ENCODE assay signal across 22 cellular contexts in the genomic region with DNA sequence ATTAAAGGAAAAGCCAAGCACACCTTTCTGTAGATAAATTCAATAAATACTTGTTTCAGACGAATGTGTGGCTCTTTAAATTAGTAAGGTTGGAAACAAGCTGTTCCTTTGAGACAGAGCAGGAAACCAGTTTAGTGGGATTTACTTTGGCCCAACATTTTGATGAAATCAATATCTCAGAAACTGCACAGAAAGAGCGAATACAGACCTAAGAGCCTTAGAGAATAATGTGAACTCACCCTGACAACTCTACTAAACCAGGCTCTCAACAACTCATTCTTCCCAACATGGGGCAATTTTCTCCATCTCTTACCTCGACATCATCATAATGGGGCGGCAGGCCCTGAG.
"Had no signal": no experiment of that assay in that cellular context is flagged by ENCODE, and none has a peak within 500 bp of the region (broad histone marks: within the 10 kb centered on the region; RNA-seq: fewer than 3 reads in every experiment).

No MANE protein-coding gene starts in this region.

- H3K4me3 Mint-ChIP-seq: activated B cell treated with CpG ODN at 0.5 μM for 24 hours; activated CD4-positive, alpha-beta memory T cell treated with anti-CD3 and anti-CD28 coated beads for 36 hours; activated CD4-positive, alpha-beta T cell treated with anti-CD3 and anti-CD28 coated beads for 36 hours; activated CD8-positive, alpha-beta memory T cell treated with anti-CD3 and anti-CD28 coated beads, Interleukin-2, amount 10 ng/mL, durations not matched to agents 7 days and 5 days; activated naive CD4-positive, alpha-beta T cell treated with anti-CD3 and anti-CD28 coated beads, Interleukin-2, amount 50 U/mL, for 24 hours; natural killer cell treated with Interleukin-12 subunit alpha and Interleukin-12 subunit beta and Interleukin-15 and Interleukin-18, amount 100 ng/mL, for 72 hours; stimulated activated memory B cell treated with anti-CD40 and anti-IgM and Interleukin-4, amounts not matched to agents 10 μg/mL and 1 μg/mL and 100 μg/mL, for 72 hours; T-helper 17 cell; type B pancreatic cell had no signal

- H3K27me3 Mint-ChIP-seq: activated B cell treated with CpG ODN at 0.5 μM for 24 hours; activated CD4-positive, alpha-beta memory T cell treated with anti-CD3 and anti-CD28 coated beads for 36 hours; activated CD4-positive, alpha-beta T cell treated with anti-CD3 and anti-CD28 coated beads for 36 hours; activated CD8-positive, alpha-beta memory T cell treated with anti-CD3 and anti-CD28 coated beads, Interleukin-2, amount 10 ng/mL, durations not matched to agents 7 days and 5 days; activated naive CD4-positive, alpha-beta T cell treated with anti-CD3 and anti-CD28 coated beads, Interleukin-2, amount 50 U/mL, for 24 hours; natural killer cell treated with Interleukin-12 subunit alpha and Interleukin-12 subunit beta and Interleukin-15 and Interleukin-18, amount 100 ng/mL, for 72 hours; stimulated activated memory B cell treated with anti-CD40 and anti-IgM and Interleukin-4, amounts not matched to agents 10 μg/mL and 1 μg/mL and 100 μg/mL, for 72 hours; T-helper 17 cell; type B pancreatic cell had no signal

- H3K27ac Mint-ChIP-seq: activated B cell treated with CpG ODN at 0.5 μM for 24 hours; activated CD4-positive, alpha-beta memory T cell treated with anti-CD3 and anti-CD28 coated beads for 36 hours; activated CD4-positive, alpha-beta T cell treated with anti-CD3 and anti-CD28 coated beads for 36 hours; activated CD8-positive, alpha-beta memory T cell treated with anti-CD3 and anti-CD28 coated beads, Interleukin-2, amount 10 ng/mL, durations not matched to agents 7 days and 5 days; activated naive CD4-positive, alpha-beta T cell treated with anti-CD3 and anti-CD28 coated beads, Interleukin-2, amount 50 U/mL, for 24 hours; natural killer cell treated with Interleukin-12 subunit alpha and Interleukin-12 subunit beta and Interleukin-15 and Interleukin-18, amount 100 ng/mL, for 72 hours; stimulated activated memory B cell treated with anti-CD40 and anti-IgM and Interleukin-4, amounts not matched to agents 10 μg/mL and 1 μg/mL and 100 μg/mL, for 72 hours; T-helper 17 cell; type B pancreatic cell had no signal

- DNase-seq: activated B cell treated with CpG ODN at 0.5 μM for 24 hours; activated CD4-positive, alpha-beta memory T cell treated with anti-CD3 and anti-CD28 coated beads for 36 hours; activated CD4-positive, alpha-beta T cell treated with anti-CD3 and anti-CD28 coated beads for 36 hours; activated CD8-positive, alpha-beta memory T cell treated with anti-CD3 and anti-CD28 coated beads, Interleukin-2, amount 10 ng/mL, durations not matched to agents 7 days and 5 days; activated gamma-delta T cell treated with Interleukin-2 at 50 U/mL for 16 hours; activated T-cell treated with anti-CD3 and anti-CD28 coated beads for 4 hours; aorta; central memory CD4-positive, alpha-beta T cell; dermis blood vessel endothelial cell; effector CD8-positive, alpha-beta T cell; hippocampal formation; kidney glomerular epithelial cell; left ventricle myocardium inferior; small intestine; stimulated activated CD4-positive, alpha-beta T cell treated with anti-CD3 and anti-CD28 coated beads, Interleukin-2, amount 100 ng/mL, for 24 hours; stomach; T-helper 17 cell had no signal

- H3K4me3 ChIP-seq: left ventricle myocardium inferior, stomach had no signal

- H3K9me3 ChIP-seq: left ventricle myocardium inferior, stomach had no signal

- FAIRE-seq: frontal cortex, small intestine had no signal

- H3K9me3 Mint-ChIP-seq: activated B cell treated with CpG ODN at 0.5 μM for 24 hours; activated CD4-positive, alpha-beta memory T cell treated with anti-CD3 and anti-CD28 coated beads for 36 hours; activated naive CD4-positive, alpha-beta T cell treated with anti-CD3 and anti-CD28 coated beads, Interleukin-2, amount 50 U/mL, for 24 hours; natural killer cell treated with Interleukin-12 subunit alpha and Interleukin-12 subunit beta and Interleukin-15 and Interleukin-18, amount 100 ng/mL, for 72 hours; stimulated activated memory B cell treated with anti-CD40 and anti-IgM and Interleukin-4, amounts not matched to agents 10 μg/mL and 1 μg/mL and 100 μg/mL, for 72 hours; type B pancreatic cell had no signal

- H3K27me3 ChIP-seq: stomach had no signal

- ATAC-seq: activated CD4-positive, alpha-beta T cell treated with anti-CD3 and anti-CD28 coated beads for 36 hours; activated CD8-positive, alpha-beta memory T cell treated with anti-CD3 and anti-CD28 coated beads, Interleukin-2, amount 10 ng/mL, durations not matched to agents 7 days and 5 days; natural killer cell treated with Interleukin-12 subunit alpha and Interleukin-12 subunit beta and Interleukin-15 and Interleukin-18, amount 100 ng/mL, for 72 hours; stimulated activated memory B cell treated with anti-CD40 and anti-IgM and Interleukin-4, amounts not matched to agents 10 μg/mL and 1 μg/mL and 100 μg/mL, for 72 hours; T-helper 17 cell had no signal

- H3K27ac ChIP-seq: left ventricle myocardium inferior had no signal
